17 cellular contexts compared by ENCODE assay signal in the genomic region with DNA sequence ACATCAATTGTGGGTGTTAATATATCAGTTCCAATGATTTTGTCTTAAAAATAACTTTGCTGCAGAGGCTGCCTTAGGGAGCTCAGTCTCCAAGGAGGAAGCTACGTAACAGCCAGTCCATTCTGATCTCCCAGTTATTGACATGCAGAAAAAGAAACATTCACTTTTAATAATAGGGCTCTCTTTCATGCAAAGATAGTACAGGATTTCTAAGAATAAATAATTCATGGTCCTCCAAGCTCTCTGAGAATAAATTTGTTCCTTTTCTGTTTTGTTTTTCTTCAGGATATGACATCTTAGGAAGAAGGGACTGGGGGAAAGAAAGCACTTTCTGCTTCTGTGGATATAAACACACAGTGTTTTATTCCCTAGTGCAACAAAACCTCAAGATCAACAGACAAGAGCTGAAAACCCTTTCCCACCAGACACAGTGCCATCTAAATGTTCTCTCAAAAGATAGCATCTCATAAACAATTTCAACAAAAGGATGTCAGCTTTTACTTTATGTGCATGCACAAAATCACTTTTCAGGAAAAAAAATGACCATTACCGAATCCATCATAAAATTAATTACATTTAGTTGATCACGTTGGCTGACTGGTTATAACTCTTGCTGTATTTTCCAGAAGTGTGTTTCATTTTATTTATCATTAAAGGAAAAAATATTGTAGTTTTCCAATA.
DNase-seq lines count a peak whose midpoint lies in the region; ATAC-seq and TF ChIP-seq lines count a peak whose summit lies in the region.
"Had no signal": no experiment of that assay in that cellular context is flagged by ENCODE, and none has a peak within 500 bp of the region (broad histone marks: within the 10 kb centered on the region; RNA-seq: fewer than 3 reads in every experiment).

No MANE protein-coding gene starts in this region.

- H3K36me3 Mint-ChIP-seq in WTC11 (peaks cover 35% of the 10 kb centered on the region), osteocyte (ENCODE audit: unreplicated experiment) (peaks cover 2% of the 10 kb centered on the region)
- H3K36me3 Mint-ChIP-seq in activated T-helper 17 cell treated with anti-CD3 and anti-CD28 coated beads, Interleukin-2, amount 50 U/mL, for 72 hours (ENCODE audit: low read depth) = no peaks in the 10 kb centered on the region

- H3K27ac Mint-ChIP-seq in WTC11 = peak overlapping the region; percentile 83
- peak overlapping the region; percentile 47 for H3K27ac Mint-ChIP-seq in osteocyte (ENCODE audit: unreplicated experiment)
- no peak overlapping the region for H3K27ac Mint-ChIP-seq in activated T-helper 17 cell treated with anti-CD3 and anti-CD28 coated beads, Interleukin-2, amount 50 U/mL, for 72 hours
- H3K27ac Mint-ChIP-seq: B cell; CD4-positive, alpha-beta T cell had no signal

- TF ChIP-seq CTCF in WTC11 (IDR thresholded peaks at IDR 0.05) (no peak), osteocyte (IDR thresholded peaks at IDR 0.05) (no peak), adrenal gland (IDR thresholded peaks at IDR 0.05) (no peak)

- no peak overlapping the region for H3K4me3 ChIP-seq in BLaER1 treated with 17β-estradiol and CSF1 and Interleukin-3, amounts not matched to agents 10 nM and 100 nM
- H3K4me3 ChIP-seq in HUES48 (ENCODE audit: low read depth, low read length) (peak overlapping the region; percentile 5; the same call in 1 of the 2 replicates), adrenal gland (no peak overlapping the region)

- H3K9me3 ChIP-seq in BLaER1 treated with 17β-estradiol and CSF1 and Interleukin-3, amounts not matched to agents 10 nM and 100 nM (replicated peaks in 1 of 11) = peaks cover 16 to 28% (median 22%) of the 10 kb centered on the region in 11 experiments; a peak in 21 of 22 replicates
- H3K9me3 ChIP-seq in HUES48 (ENCODE audit: control insufficient read depth, insufficient read depth, low read length) (no peaks in the 10 kb centered on the region; the same call in 1 of the 2 replicates), adrenal gland (replicated peaks in 1 of 3) (peaks cover 0 to 5% (median 0%) of the 10 kb centered on the region in 3 donors)
- H3K9me3 ChIP-seq: Caco-2 had no signal

- CTCF ChIA-PET in WTC11 (lab: Charles Lee) = interaction anchor here (1.2 kb wide), 1 partner anchor 66 kb away, joined by 3 read pairs; no protein-coding TSS in a partner anchor

- H3K4me2 ChIP-seq in BLaER1 treated with 17β-estradiol and CSF1 and Interleukin-3, amounts not matched to agents 10 nM and 100 nM = peak overlapping the region in 7 of 11 experiments; percentile 21 to 65 (median 42); a peak in 12 of 22 replicates
- H3K4me2 ChIP-seq: KMS-11 had no signal

- no peaks in the 10 kb centered on the region for H3K36me3 ChIP-seq in BLaER1 treated with 17β-estradiol and CSF1 and Interleukin-3, amounts not matched to agents 10 nM and 100 nM
- H3K36me3 ChIP-seq in HUES48 (ENCODE audit: control insufficient read depth, insufficient read depth, low read length) = no peaks in the 10 kb centered on the region
- no peaks in the 10 kb centered on the region for H3K36me3 ChIP-seq in adrenal gland (replicated peaks in 1 of 2)

- DNase-seq in WTC11 (ENCODE audit: low spot score) (no peak), osteocyte (ENCODE audit: extremely low spot score, unreplicated experiment) (no peak), adrenal gland (no peak)
- DNase-seq: 8988T; Caco-2; CD4-positive, alpha-beta T cell; GDM1; GOT3; H7 had no signal

- H3K4me3 Mint-ChIP-seq in WTC11 (peak overlapping the region; percentile 29), osteocyte (ENCODE audit: unreplicated experiment) (no peak overlapping the region)
- no peak overlapping the region for H3K4me3 Mint-ChIP-seq in activated T-helper 17 cell treated with anti-CD3 and anti-CD28 coated beads, Interleukin-2, amount 50 U/mL, for 72 hours
- H3K4me3 Mint-ChIP-seq: B cell; CD4-positive, alpha-beta T cell had no signal

- no peak overlapping the region for H3K27ac ChIP-seq in BLaER1 treated with 17β-estradiol and CSF1 and Interleukin-3, amounts not matched to agents 10 nM and 100 nM
- no peak overlapping the region for H3K27ac ChIP-seq in HUES48 (ENCODE audit: low read depth, low read length)
- no peak overlapping the region for H3K27ac ChIP-seq in adrenal gland
- H3K27ac ChIP-seq: C4-2B, KMS-11 had no signal

- no peak for TF ChIP-seq POLR2A in adrenal gland (IDR thresholded peaks at IDR 0.05)

- peaks cover 42% of the 10 kb centered on the region for H3K4me1 Mint-ChIP-seq in WTC11
- peaks cover 18% of the 10 kb centered on the region for H3K4me1 Mint-ChIP-seq in osteocyte (ENCODE audit: unreplicated experiment)
- H3K4me1 Mint-ChIP-seq in activated T-helper 17 cell treated with anti-CD3 and anti-CD28 coated beads, Interleukin-2, amount 50 U/mL, for 72 hours = no peaks in the 10 kb centered on the region
- H3K4me1 Mint-ChIP-seq: B cell had no signal

- POLR2A ChIA-PET in WTC11 (lab: Charles Lee) = no interaction called here

- H4K20me1 ChIP-seq in BLaER1 treated with 17β-estradiol and CSF1 and Interleukin-3, amounts not matched to agents 10 nM and 100 nM = no peaks in the 10 kb centered on the region

- peaks cover 39% of the 10 kb centered on the region for H3K9me3 Mint-ChIP-seq in WTC11
- peaks cover 7% of the 10 kb centered on the region for H3K9me3 Mint-ChIP-seq in osteocyte (ENCODE audit: unreplicated experiment)
- H3K9me3 Mint-ChIP-seq in activated T-helper 17 cell treated with anti-CD3 and anti-CD28 coated beads, Interleukin-2, amount 50 U/mL, for 72 hours = no peaks in the 10 kb centered on the region

- H3K4me1 ChIP-seq in BLaER1 treated with 17β-estradiol and CSF1 and Interleukin-3, amounts not matched to agents 10 nM and 100 nM = peaks cover 5 to 25% (median 18%) of the 10 kb centered on the region in 10 experiments; a peak in 18 of 20 replicates
- H3K4me1 ChIP-seq in HUES48 (ENCODE audit: control insufficient read depth, insufficient read depth, low read length) (peaks cover 30% of the 10 kb centered on the region), adrenal gland (replicated peaks in 1 of 2) (no peaks in the 10 kb centered on the region)
- H3K4me1 ChIP-seq: Caco-2 had no signal

- intact Hi-C loops in adrenal gland (cut with DNase I) = no loop called here

- H3K27me3 ChIP-seq in BLaER1 treated with 17β-estradiol and CSF1 and Interleukin-3, amounts not matched to agents 10 nM and 100 nM = no peaks in the 10 kb centered on the region
- no peaks in the 10 kb centered on the region for H3K27me3 ChIP-seq in HUES48 (ENCODE audit: control insufficient read depth, insufficient read depth, low read length)
- no peaks in the 10 kb centered on the region for H3K27me3 ChIP-seq in adrenal gland

- 81 to 83% (median 82%) methylated on average over 3 of the region's 3 CpGs for WGBS in adrenal gland, 4 donors

- H3K27me3 Mint-ChIP-seq in WTC11 (ENCODE audit: low read depth) (peaks cover 6% of the 10 kb centered on the region; the same call in 1 of the 2 replicates), osteocyte (ENCODE audit: unreplicated experiment) (no peaks in the 10 kb centered on the region)
- H3K27me3 Mint-ChIP-seq in activated T-helper 17 cell treated with anti-CD3 and anti-CD28 coated beads, Interleukin-2, amount 50 U/mL, for 72 hours = no peaks in the 10 kb centered on the region
- H3K27me3 Mint-ChIP-seq: B cell; CD4-positive, alpha-beta T cell had no signal

- no peak for ATAC-seq in WTC11
- ATAC-seq in GM18907 (IDR thresholded peaks at IDR 0.05; ENCODE audit: unreplicated experiment) = no peak
- no peak for ATAC-seq in activated T-helper 17 cell treated with anti-CD3 and anti-CD28 coated beads, Interleukin-2, amount 50 U/mL, for 72 hours (replicated peaks)
- no peak for ATAC-seq in GM21825 (IDR thresholded peaks at IDR 0.05; ENCODE audit: unreplicated experiment)

- no peak overlapping the region for H3K9ac ChIP-seq in BLaER1 treated with 17β-estradiol and CSF1 and Interleukin-3, amounts not matched to agents 10 nM and 100 nM
- no peak overlapping the region for H3K9ac ChIP-seq in HUES48 (ENCODE audit: low read depth, low read length)
- H3K9ac ChIP-seq: KMS-11 had no signal

TF ChIP-seq in WTC11, 78 proteins besides CTCF, POLR2A, EP300 and RAD21 (continues in another document):
- TF ChIP-seq ATF1 (CRISPR knock-in tag; IDR thresholded peaks at IDR 0.05) (no peak), SOX15 (CRISPR knock-in tag; IDR thresholded peaks at IDR 0.05) (no peak), HMGA2 (CRISPR knock-in tag; IDR thresholded peaks at IDR 0.05) (no peak), JUN (CRISPR knock-in tag; IDR thresholded peaks at IDR 0.05) (no peak), NR1H2 (CRISPR knock-in tag; IDR thresholded peaks at IDR 0.05) (no peak), RELA (CRISPR knock-in tag; IDR thresholded peaks at IDR 0.05; ENCODE audit: borderline replicate concordance) (no peak), FOXK1 (CRISPR knock-in tag; IDR thresholded peaks at IDR 0.05) (no peak), NFE2L1 (CRISPR knock-in tag; IDR thresholded peaks at IDR 0.05) (no peak), IRF2 (CRISPR knock-in tag; IDR thresholded peaks at IDR 0.05; ENCODE audit: borderline replicate concordance, low read depth) (no peak)
- TF ChIP-seq, protein P1, sequence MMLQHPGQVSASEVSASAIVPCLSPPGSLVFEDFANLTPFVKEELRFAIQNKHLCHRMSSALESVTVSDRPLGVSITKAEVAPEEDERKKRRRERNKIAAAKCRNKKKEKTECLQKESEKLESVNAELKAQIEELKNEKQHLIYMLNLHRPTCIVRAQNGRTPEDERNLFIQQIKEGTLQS (CRISPR knock-in tag; conservative IDR thresholded peaks at IDR 0.05) = no peak
- TF ChIP-seq, protein P2, sequence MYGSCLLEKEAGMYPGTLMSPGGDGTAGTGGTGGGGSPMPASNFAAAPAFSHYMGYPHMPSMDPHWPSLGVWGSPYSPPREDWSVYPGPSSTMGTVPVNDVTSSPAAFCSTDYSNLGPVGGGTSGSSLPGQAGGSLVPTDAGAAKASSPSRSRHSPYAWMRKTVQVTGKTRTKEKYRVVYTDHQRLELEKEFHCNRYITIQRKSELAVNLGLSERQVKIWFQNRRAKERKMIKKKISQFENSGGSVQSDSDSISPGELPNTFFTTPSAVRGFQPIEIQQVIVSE (CRISPR knock-in tag; IDR thresholded peaks at IDR 0.05; ENCODE audit: borderline replicate concordance) = no peak
- TF ChIP-seq, protein P3, sequence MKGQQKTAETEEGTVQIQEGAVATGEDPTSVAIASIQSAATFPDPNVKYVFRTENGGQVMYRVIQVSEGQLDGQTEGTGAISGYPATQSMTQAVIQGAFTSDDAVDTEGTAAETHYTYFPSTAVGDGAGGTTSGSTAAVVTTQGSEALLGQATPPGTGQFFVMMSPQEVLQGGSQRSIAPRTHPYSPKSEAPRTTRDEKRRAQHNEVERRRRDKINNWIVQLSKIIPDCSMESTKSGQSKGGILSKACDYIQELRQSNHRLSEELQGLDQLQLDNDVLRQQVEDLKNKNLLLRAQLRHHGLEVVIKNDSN (CRISPR knock-in tag; IDR thresholded peaks at IDR 0.05) = no peak
- TF ChIP-seq, protein P4, sequence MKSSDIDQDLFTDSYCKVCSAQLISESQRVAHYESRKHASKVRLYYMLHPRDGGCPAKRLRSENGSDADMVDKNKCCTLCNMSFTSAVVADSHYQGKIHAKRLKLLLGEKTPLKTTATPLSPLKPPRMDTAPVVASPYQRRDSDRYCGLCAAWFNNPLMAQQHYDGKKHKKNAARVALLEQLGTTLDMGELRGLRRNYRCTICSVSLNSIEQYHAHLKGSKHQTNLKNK (CRISPR knock-in tag; IDR thresholded peaks at IDR 0.05) = no peak
